ENCODE assay signal across 14 cellular contexts in the genomic region with DNA sequence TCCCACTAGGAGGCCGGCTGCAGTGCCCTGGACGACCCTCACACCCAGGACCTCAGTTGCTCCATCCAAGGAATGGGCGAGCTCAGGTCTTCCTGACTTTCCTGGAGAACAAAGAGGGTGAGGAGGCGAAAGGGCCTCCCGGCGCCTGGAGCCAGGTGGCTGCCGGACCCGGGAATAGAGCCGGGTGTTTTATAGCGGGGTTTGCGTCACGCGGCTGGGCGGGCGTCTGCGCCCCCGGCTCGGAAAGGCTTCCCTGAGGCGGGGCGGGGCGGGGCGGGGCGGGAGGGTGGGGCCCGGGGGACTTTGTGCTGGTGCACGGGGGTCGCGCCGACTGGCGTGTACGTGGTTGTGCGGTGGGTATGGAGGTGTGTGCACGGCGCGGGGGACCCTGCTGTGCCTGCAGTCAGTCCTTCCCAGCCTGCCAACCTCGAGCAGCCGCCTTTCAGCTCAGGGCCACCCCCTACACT. TPM values are rescaled to one million over a fixed set of nuclear protein-coding genes. Genes with fewer than 3 reads are reported as not detected.
A peak's percentile ranks its signal among the peaks of the same experiment; 100 is the strongest.
DNase-seq lines count a peak whose midpoint lies in the region; TF ChIP-seq lines count a peak whose summit lies in the region.
"Had no signal": no experiment of that assay in that cellular context is flagged by ENCODE, and none has a peak within 500 bp of the region (broad histone marks: within the 10 kb centered on the region; RNA-seq: fewer than 3 reads in every experiment).

No MANE protein-coding gene starts in this region.

- H2AFZ ChIP-seq in OCI-LY7 (ENCODE audit: low read length) (no peak overlapping the region), hepatocyte (no peak overlapping the region), parathyroid adenoma (peak overlapping the region; percentile 71)

- POLR2A ChIA-PET in OCI-LY7 (lab: Charles Lee) = interaction anchor here (0.8 to 2.1 kb wide), 2 partner anchors 19 to 35 kb away, joined by 3 to 9 read pairs; no protein-coding TSS in a partner anchor
- POLR2A ChIA-PET in HEK293T (lab: Yijun Ruan, JAX) = no interaction called here

- H4K20me1 ChIP-seq in OCI-LY7 (ENCODE audit: insufficient read depth, low read length) (no peaks in the 10 kb centered on the region), hepatocyte (ENCODE audit: insufficient read depth, poor library complexity, severe bottlenecking) (no peaks in the 10 kb centered on the region)

- no peaks in the 10 kb centered on the region for H3K27me3 ChIP-seq in hepatocyte
- H3K27me3 ChIP-seq in parathyroid adenoma (ENCODE audit: control insufficient read depth, insufficient read depth, low read length) = no peaks in the 10 kb centered on the region
- H3K27me3 ChIP-seq: BE2C had no signal

- H3K4me3 ChIP-seq in OCI-LY7 (ENCODE audit: low read depth, low read length, poor library complexity, severe bottlenecking) (no peak overlapping the region), hepatocyte (no peak overlapping the region), parathyroid adenoma (ENCODE audit: low read depth, low read length) (no peak overlapping the region)

- H3K36me3 ChIP-seq in OCI-LY7 (ENCODE audit: insufficient read depth, low read length) = no peaks in the 10 kb centered on the region
- H3K36me3 ChIP-seq in hepatocyte (replicated peaks; ENCODE audit: insufficient read depth, low read depth) = no peaks in the 10 kb centered on the region
- no peaks in the 10 kb centered on the region for H3K36me3 ChIP-seq in parathyroid adenoma (ENCODE audit: control insufficient read depth, insufficient read depth, low read length)
- H3K36me3 ChIP-seq: BE2C had no signal

- WGBS in hepatocyte (ENCODE audit: low lambda C conversion rate, missing lambda C conversion rate) = 42% methylated on average over 18 of the region's 36 CpGs

- H3K4me1 ChIP-seq in OCI-LY7 (ENCODE audit: insufficient read depth, low read length, poor library complexity, severe bottlenecking) (peaks cover 42% of the 10 kb centered on the region), hepatocyte (ENCODE audit: insufficient read depth) (peaks cover 28% of the 10 kb centered on the region), parathyroid adenoma (peaks cover 52% of the 10 kb centered on the region)
- H3K4me1 ChIP-seq: BE2C had no signal

- H3K79me2 ChIP-seq in OCI-LY7 (ENCODE audit: insufficient read depth, low read depth, low read length) (peaks cover 2% of the 10 kb centered on the region), hepatocyte (peaks cover 6% of the 10 kb centered on the region), parathyroid adenoma (peaks cover 5% of the 10 kb centered on the region)

- BruUV-seq in OCI-LY7 (replicated peaks; lab: Mats Ljungman, UMichigan) = no TSS peak

- H3K9ac ChIP-seq in parathyroid adenoma = no peak overlapping the region

- H3K4me2 ChIP-seq in OCI-LY7 (ENCODE audit: low read length) = peak overlapping the region; percentile 34; the same call in 1 of the 2 replicates
- peak overlapping the region; percentile 53 for H3K4me2 ChIP-seq in hepatocyte
- H3K4me2 ChIP-seq in parathyroid adenoma (ENCODE audit: low read length) = no peak overlapping the region

- no peaks in the 10 kb centered on the region for H3K9me2 ChIP-seq in OCI-LY7 (ENCODE audit: insufficient read depth, low read length)
- H3K9me2 ChIP-seq in hepatocyte (replicated peaks; ENCODE audit: insufficient read depth) = no peaks in the 10 kb centered on the region

- intact Hi-C loops in OCI-LY7 (cut with micrococcal nuclease; ENCODE audit: unreplicated experiment) = no loop called here

- TF ChIP-seq CTCF in OCI-LY7 (conservative IDR thresholded peaks at IDR 0.05; ENCODE audit: low read length) (no peak), hepatocyte (IDR thresholded peaks at IDR 0.05; ENCODE audit: poor library complexity) (no peak), parathyroid adenoma (IDR thresholded peaks at IDR 0.05) (no peak)

- H3K27ac ChIP-seq in OCI-LY7 (ENCODE audit: low read depth, low read length, poor library complexity, severe bottlenecking) (no peak overlapping the region), hepatocyte (no peak overlapping the region), parathyroid adenoma (peak overlapping the region; percentile 77)

- no peaks in the 10 kb centered on the region for H3K9me3 ChIP-seq in OCI-LY7 (ENCODE audit: low read length)
- H3K9me3 ChIP-seq in hepatocyte (ENCODE audit: low read depth) = no peaks in the 10 kb centered on the region
- H3K9me3 ChIP-seq in parathyroid adenoma (ENCODE audit: control insufficient read depth, low read length) = no peaks in the 10 kb centered on the region
- H3K9me3 ChIP-seq: BE2C had no signal

- CTCF ChIA-PET in OCI-LY7 (lab: Charles Lee; ENCODE audit: unreplicated experiment) = no interaction called here
- CTCF ChIA-PET in HEK293T (lab: Yijun Ruan, JAX) = interaction anchor here (1.5 kb wide), 1 partner anchor 22 kb away, joined by 3 read pairs; no protein-coding TSS in a partner anchor

- DNase-seq in GM03348 (ENCODE audit: low spot score) (peak; percentile 39), OCI-LY7 (ENCODE audit: low spot score) (no peak), hepatocyte (ENCODE audit: low spot score) (peak; percentile 49), DMS153 treated with DMSO at 0.1 percent for 48 hours (lab: John Stamatoyannopoulos, UW; ENCODE audit: unreplicated experiment) (no peak), NCI-H2227 (lab: John Stamatoyannopoulos, UW; ENCODE audit: unreplicated experiment) (no peak), HEK293T (ENCODE audit: extremely low spot score) (no peak), putamen (ENCODE audit: low spot score) (no peak)
- DNase-seq: activated CD4-positive, CD25-positive, alpha-beta regulatory T cell treated with anti-CD3 and anti-CD28 coated beads, Interleukin-2, amount 50 U/mL, for 72 hours; activated T-cell treated with anti-CD3 and anti-CD28 coated beads, Interleukin-2, amount 50 U/mL, for 4 hours; BE2C; posterior cingulate gyrus; SW 1271; trophoblast cell had no signal

TF ChIP-seq in HEK293T, 16 proteins besides CTCF, POLR2A, EP300 and RAD21:
- no peak for TF ChIP-seq ZNF384 (IDR thresholded peaks at IDR 0.05)
- no peak for TF ChIP-seq L3MBTL2 (conservative IDR thresholded peaks at IDR 0.05)
- TF ChIP-seq FOXM1 (IDR thresholded peaks at IDR 0.05; ENCODE audit: borderline replicate concordance) = no peak
- TF ChIP-seq SUZ12 (IDR thresholded peaks at IDR 0.05) = no peak
- no peak for TF ChIP-seq CTBP1 (IDR thresholded peaks at IDR 0.05; ENCODE audit: borderline replicate concordance)
- TF ChIP-seq, protein P1, sequence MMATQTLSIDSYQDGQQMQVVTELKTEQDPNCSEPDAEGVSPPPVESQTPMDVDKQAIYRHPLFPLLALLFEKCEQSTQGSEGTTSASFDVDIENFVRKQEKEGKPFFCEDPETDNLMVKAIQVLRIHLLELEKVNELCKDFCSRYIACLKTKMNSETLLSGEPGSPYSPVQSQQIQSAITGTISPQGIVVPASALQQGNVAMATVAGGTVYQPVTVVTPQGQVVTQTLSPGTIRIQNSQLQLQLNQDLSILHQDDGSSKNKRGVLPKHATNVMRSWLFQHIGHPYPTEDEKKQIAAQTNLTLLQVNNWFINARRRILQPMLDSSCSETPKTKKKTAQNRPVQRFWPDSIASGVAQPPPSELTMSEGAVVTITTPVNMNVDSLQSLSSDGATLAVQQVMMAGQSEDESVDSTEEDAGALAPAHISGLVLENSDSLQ (IDR thresholded peaks at IDR 0.05) = no peak
- no peak for TF ChIP-seq ARNT (IDR thresholded peaks at IDR 0.05)
- no peak for TF ChIP-seq NFRKB (IDR thresholded peaks at IDR 0.05)
- TF ChIP-seq LEF1 (IDR thresholded peaks at IDR 0.05; ENCODE audit: borderline replicate concordance) = no peak
- no peak for TF ChIP-seq BHLHE40 (IDR thresholded peaks at IDR 0.05; ENCODE audit: borderline replicate concordance)
- no peak for TF ChIP-seq SP1 (IDR thresholded peaks at IDR 0.05)
- no peak for TF ChIP-seq TARDBP (IDR thresholded peaks at IDR 0.05)

RNA-seq across cellular contexts. Expression of a gene that starts 4.6 kb away (rescaled TPM):
- 9.5 and 13.3 TPM in 2 replicates for total RNA-seq in OCI-LY7 (2014; rRNA removed; shearing (Covaris generic))
- total RNA-seq in OCI-LY7 (2022) (91.6 and 108 TPM in 2 replicates), hepatocyte (12.3 and 12.8 TPM in 2 replicates)
- polyA plus RNA-seq in hepatocyte = 18.6 and 23.6 TPM in 2 replicates

RNA-seq across cellular contexts. Expression of a gene that starts 26.2 kb away (rescaled TPM):
- 9.9 and 15.8 TPM in 2 replicates for total RNA-seq in OCI-LY7 (2014; rRNA removed; shearing (Covaris generic))
- total RNA-seq in OCI-LY7 (2022) = 34.7 and 34.8 TPM in 2 replicates
- 15.9 and 18.5 TPM in 2 replicates for total RNA-seq in hepatocyte
- 23.1 and 32.0 TPM in 2 replicates for polyA plus RNA-seq in hepatocyte

Comparison
In these comparisons a context has a peak if more than half of its experiments do, and no peak if none do; other contexts are left out.
1. DNase-seq: peak in GM03348 (single experiment) and hepatocyte (single experiment); none in OCI-LY7 (single experiment), DMS153 treated with DMSO at 0.1 percent for 48 hours (single experiment), NCI-H2227 (single experiment), HEK293T (single experiment) and putamen (single experiment).